In the genomic region with DNA sequence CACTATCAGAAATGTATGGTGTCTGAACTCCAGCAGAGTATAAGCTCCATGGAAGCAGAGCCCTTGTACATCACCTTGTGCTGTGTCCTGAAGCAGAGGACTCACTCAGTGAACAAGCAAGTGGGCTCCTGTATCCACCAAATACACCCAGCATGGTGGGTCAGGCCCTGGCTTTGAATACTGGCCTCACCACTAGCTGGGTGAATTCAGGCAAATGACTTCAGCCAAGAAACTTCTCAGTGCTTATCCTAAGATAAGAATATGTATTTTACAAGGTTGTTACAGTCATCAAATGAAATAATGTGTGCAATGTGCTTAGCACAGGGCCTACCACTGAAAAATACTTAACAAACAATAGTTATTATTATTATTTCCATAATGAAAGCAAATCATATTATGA, we compare ENCODE assay signal across 1 cellular context.
TF ChIP-seq lines count a peak whose summit lies in the region.

No MANE protein-coding gene starts in this region.

TF ChIP-seq in IMR-90, 13 proteins besides CTCF, POLR2A, EP300 and RAD21:
- TF ChIP-seq MAZ (IDR thresholded peaks at IDR 0.05; ENCODE audit: borderline replicate concordance, low read depth, low read length) (no peak), NFE2L2 (IDR thresholded peaks at IDR 0.05; ENCODE audit: low read depth, low read length) (no peak), RCOR1 (IDR thresholded peaks at IDR 0.05; ENCODE audit: insufficient replicate concordance, low read length) (no peak), MXI1 (IDR thresholded peaks at IDR 0.05; ENCODE audit: borderline replicate concordance, low read depth, low read length) (no peak), FOS (IDR thresholded peaks at IDR 0.05; ENCODE audit: low read depth, low read length) (no peak), CHD1 (IDR thresholded peaks at IDR 0.05; ENCODE audit: low read depth, low read length) (no peak), BHLHE40 (IDR thresholded peaks at IDR 0.05; ENCODE audit: low read depth, low read length) (no peak), MAFK (IDR thresholded peaks at IDR 0.05; ENCODE audit: low read depth, low read length) (no peak), SMC3 (IDR thresholded peaks at IDR 0.05; ENCODE audit: low read depth, low read length) (no peak), CEBPB (IDR thresholded peaks at IDR 0.05; ENCODE audit: low read depth, low read length) (no peak), RFX5 (IDR thresholded peaks at IDR 0.05; ENCODE audit: low read depth, low read length) (no peak)
- TF ChIP-seq, protein P1, sequence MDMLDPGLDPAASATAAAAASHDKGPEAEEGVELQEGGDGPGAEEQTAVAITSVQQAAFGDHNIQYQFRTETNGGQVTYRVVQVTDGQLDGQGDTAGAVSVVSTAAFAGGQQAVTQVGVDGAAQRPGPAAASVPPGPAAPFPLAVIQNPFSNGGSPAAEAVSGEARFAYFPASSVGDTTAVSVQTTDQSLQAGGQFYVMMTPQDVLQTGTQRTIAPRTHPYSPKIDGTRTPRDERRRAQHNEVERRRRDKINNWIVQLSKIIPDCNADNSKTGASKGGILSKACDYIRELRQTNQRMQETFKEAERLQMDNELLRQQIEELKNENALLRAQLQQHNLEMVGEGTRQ (IDR thresholded peaks at IDR 0.05; ENCODE audit: low read depth, low read length), result no peak
- TF ChIP-seq, protein P2, sequence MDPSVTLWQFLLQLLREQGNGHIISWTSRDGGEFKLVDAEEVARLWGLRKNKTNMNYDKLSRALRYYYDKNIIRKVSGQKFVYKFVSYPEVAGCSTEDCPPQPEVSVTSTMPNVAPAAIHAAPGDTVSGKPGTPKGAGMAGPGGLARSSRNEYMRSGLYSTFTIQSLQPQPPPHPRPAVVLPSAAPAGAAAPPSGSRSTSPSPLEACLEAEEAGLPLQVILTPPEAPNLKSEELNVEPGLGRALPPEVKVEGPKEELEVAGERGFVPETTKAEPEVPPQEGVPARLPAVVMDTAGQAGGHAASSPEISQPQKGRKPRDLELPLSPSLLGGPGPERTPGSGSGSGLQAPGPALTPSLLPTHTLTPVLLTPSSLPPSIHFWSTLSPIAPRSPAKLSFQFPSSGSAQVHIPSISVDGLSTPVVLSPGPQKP (IDR thresholded peaks at IDR 0.05; ENCODE audit: borderline replicate concordance, low read depth, low read length), result no peak
